Comparison of ENCODE assay signal across 15 cellular contexts in genomic region chr15:69456208-69457166, GRCh38. TPM values are rescaled to one million over a fixed set of nuclear protein-coding genes. Genes with fewer than 3 reads are reported as not detected.
A peak's percentile ranks its signal among the peaks of the same experiment; 100 is the strongest.
DNase-seq lines count a peak whose midpoint lies in the region; ATAC-seq and TF ChIP-seq lines count a peak whose summit lies in the region.
"Had no signal": no experiment of that assay in that cellular context is flagged by ENCODE, and none has a peak within 500 bp of the region (broad histone marks: within the 10 kb centered on the region; RNA-seq: fewer than 3 reads in every experiment).

No MANE protein-coding gene starts in this region.

- H3K4me1 ChIP-seq in left lung: peaks cover 18 to 30% of the 10 kb centered on the region in 2 donors

- peak overlapping the region; percentile 99 for H3K4me3 Mint-ChIP-seq in activated CD8-positive, alpha-beta T cell treated with anti-CD3 and anti-CD28 coated beads for 36 hours

- POLR2A ChIA-PET in activated CD8-positive, alpha-beta T cell treated with anti-CD3 and anti-CD28 coated beads for 36 hours (lab: Charles Lee): interaction anchor here (0.6 to 7.2 kb wide), 6 partner anchors 9 to 641 kb away, joined by 3 to 225 read pairs (median 4); partner anchors contain the start of gene TLE3

- no peaks in the 10 kb centered on the region for H3K9me3 ChIP-seq in left lung
- H3K9me3 ChIP-seq: Caco-2, thoracic aorta had no signal

- H3K27me3 Mint-ChIP-seq in activated CD8-positive, alpha-beta T cell treated with anti-CD3 and anti-CD28 coated beads for 36 hours: no peaks in the 10 kb centered on the region

- CTCF ChIA-PET in activated CD8-positive, alpha-beta T cell treated with anti-CD3 and anti-CD28 coated beads for 36 hours (lab: Charles Lee): interaction anchor here (1.2 to 2.1 kb wide), 3 partner anchors 9 to 19 kb away, joined by 5 to 8 read pairs (median 7); no protein-coding TSS in a partner anchor

- peak overlapping the region; percentile 30 for H3K27ac Mint-ChIP-seq in activated CD8-positive, alpha-beta T cell treated with anti-CD3 and anti-CD28 coated beads for 36 hours

- H3K27ac ChIP-seq in left lung: no peak overlapping the region
- H3K27ac ChIP-seq: dorsolateral prefrontal cortex, foreskin keratinocyte, skin epidermis, thoracic aorta had no signal

- TF ChIP-seq CTCF in activated CD8-positive, alpha-beta T cell treated with anti-CD3 and anti-CD28 coated beads for 36 hours (IDR thresholded peaks at IDR 0.05): no peak
- no peak for TF ChIP-seq CTCF in left lung (IDR thresholded peaks at IDR 0.05)

- ATAC-seq in activated CD8-positive, alpha-beta T cell treated with anti-CD3 and anti-CD28 coated beads for 36 hours: no peak
- ATAC-seq in HG03520 (IDR thresholded peaks at IDR 0.05; ENCODE audit: unreplicated experiment): no peak
- ATAC-seq in left lung: no peak
- ATAC-seq: foreskin keratinocyte had no signal

- TF ChIP-seq POLR2A in GM19193 (IDR thresholded peaks at IDR 0.05; ENCODE audit: extremely low read depth, insufficient read depth, insufficient read length): peak; percentile 51

- intact Hi-C loops in activated CD8-positive, alpha-beta T cell treated with anti-CD3 and anti-CD28 coated beads for 36 hours (cut with micrococcal nuclease): no loop called here
- intact Hi-C loops in left lung (cut with DNase I): no loop called here

- H3K4me3 ChIP-seq in left lung: no peak overlapping the region
- H3K4me3 ChIP-seq: skin epidermis had no signal

- peaks cover 47% of the 10 kb centered on the region for H3K36me3 Mint-ChIP-seq in activated CD8-positive, alpha-beta T cell treated with anti-CD3 and anti-CD28 coated beads for 36 hours (ENCODE audit: low read depth)

- no peaks in the 10 kb centered on the region for H3K27me3 ChIP-seq in left lung
- H3K27me3 ChIP-seq: dorsolateral prefrontal cortex, foreskin keratinocyte had no signal

- DNase-seq in CMK (ENCODE audit: low read depth) (peak; percentile 43), islet precursor cell (peak; percentile 26), GM03348 (ENCODE audit: low spot score) (no peak), left lung (no peak), SW 1271 (lab: John Stamatoyannopoulos, UW) (no peak)
- no peak for DNase-seq in activated CD8-positive, alpha-beta T cell treated with anti-CD3 and anti-CD28 coated beads for 36 hours
- DNase-seq: Caco-2, dorsolateral prefrontal cortex, foreskin keratinocyte, left colon, MM.1S had no signal

- H3K36me3 ChIP-seq in left lung: peaks cover 0 to 35% of the 10 kb centered on the region in 2 donors

- H3K4me1 Mint-ChIP-seq in activated CD8-positive, alpha-beta T cell treated with anti-CD3 and anti-CD28 coated beads for 36 hours (ENCODE audit: low read depth): peaks cover 30% of the 10 kb centered on the region

- no peaks in the 10 kb centered on the region for H3K9me3 Mint-ChIP-seq in activated CD8-positive, alpha-beta T cell treated with anti-CD3 and anti-CD28 coated beads for 36 hours

RNA-seq across cellular contexts. Expression of gene RPLP1, which starts 3.9 kb away (rescaled TPM):
- total RNA-seq in activated CD8-positive, alpha-beta T cell treated with anti-CD3 and anti-CD28 coated beads for 36 hours: 1,000 to 10,000 TPM; 2,583 to 2,701 TPM
- 1,000 to 10,000 TPM; 1,369 to 1,478 TPM for total RNA-seq in left lung

RNA-seq across cellular contexts. Expression of gene KIF23, which starts 42.3 kb away (rescaled TPM):
- total RNA-seq in activated CD8-positive, alpha-beta T cell treated with anti-CD3 and anti-CD28 coated beads for 36 hours: 10 to 100 TPM; 45.4 to 47.0 TPM
- total RNA-seq in left lung: 10 to 100 TPM in 1 of 2 donors, 1 to 10 TPM in 1; 3.5 to 15.4 TPM

Comparison
In these comparisons a context has a peak if more than half of its experiments do, and no peak if none do; other contexts are left out.
1. DNase-seq: peak in CMK (single experiment) and islet precursor cell (single experiment); none in activated CD8-positive, alpha-beta T cell treated with anti-CD3 and anti-CD28 coated beads for 36 hours (single experiment), GM03348 (single experiment), left lung (0 of 2) and SW 1271 (0 of 2).